Comparison of ENCODE assay signal across 8 cellular contexts in genomic region chr6:30618270-30618787, GRCh38. TPM values are rescaled to one million over a fixed set of nuclear protein-coding genes. Genes with fewer than 3 reads are reported as not detected.
DNase-seq lines count a peak whose midpoint lies in the region; ATAC-seq and TF ChIP-seq lines count a peak whose summit lies in the region.

No MANE protein-coding gene starts in this region.

- H3K4me1 Mint-ChIP-seq in endothelial cell (ENCODE audit: unreplicated experiment), result peaks cover 39% of the 10 kb centered on the region

- H3K9me3 Mint-ChIP-seq in endothelial cell (ENCODE audit: unreplicated experiment), result no peaks in the 10 kb centered on the region

- peaks cover 34% of the 10 kb centered on the region for H3K36me3 Mint-ChIP-seq in endothelial cell (ENCODE audit: low read depth, unreplicated experiment)

- H3K27ac ChIP-seq in DND-41 (ENCODE audit: low read length), result peak overlapping the region; percentile 90
- H3K27ac ChIP-seq in osteoblast (ENCODE audit: low read depth, low read length), result peak overlapping the region; percentile 99

- H3K9me3 ChIP-seq in DND-41 (ENCODE audit: insufficient read depth, low read length, severe bottlenecking), result no peaks in the 10 kb centered on the region
- no peaks in the 10 kb centered on the region for H3K9me3 ChIP-seq in NT2/D1 (ENCODE audit: insufficient read depth, low read length)
- no peaks in the 10 kb centered on the region for H3K9me3 ChIP-seq in osteoblast (ENCODE audit: low read depth, low read length)

- H3K9ac ChIP-seq in DND-41 (ENCODE audit: low read depth, low read length), result peak overlapping the region; percentile 79
- H3K9ac ChIP-seq in NT2/D1 (ENCODE audit: insufficient read length, low read depth), result peak overlapping the region; percentile 99

- H3K4me3 ChIP-seq in DND-41 (ENCODE audit: low read depth in 1 of 2, low read length in 2 of 2) (peak overlapping the region; percentile 64 to 81), NT2/D1 (ENCODE audit: insufficient read length, low read depth) (peak overlapping the region; percentile 64), osteoblast (ENCODE audit: insufficient read depth, low read length) (peak overlapping the region; percentile 98)

- H3K27me3 ChIP-seq in DND-41 (ENCODE audit: insufficient read depth, low read length, poor library complexity) (no peaks in the 10 kb centered on the region), NT2/D1 (ENCODE audit: insufficient read depth, insufficient read length) (no peaks in the 10 kb centered on the region), osteoblast (ENCODE audit: insufficient read depth, low read length) (no peaks in the 10 kb centered on the region)

- H3K4me3 Mint-ChIP-seq in endothelial cell (ENCODE audit: unreplicated experiment), result peak overlapping the region; percentile 99

- ATAC-seq in DND-41 (ENCODE audit: insufficient read depth, low read depth) (no peak), HG03571 (IDR thresholded peaks at IDR 0.05; ENCODE audit: unreplicated experiment) (no peak)

- peak overlapping the region; percentile 100 for H3K27ac Mint-ChIP-seq in endothelial cell (ENCODE audit: unreplicated experiment)

- TF ChIP-seq CTCF in DND-41 (IDR thresholded peaks at IDR 0.05; ENCODE audit: borderline replicate concordance, extremely low read depth, low read length, poor library complexity, severe bottlenecking), result no peak
- no peak for TF ChIP-seq CTCF in endothelial cell (IDR thresholded peaks at IDR 0.05; ENCODE audit: unreplicated experiment)
- no peak for TF ChIP-seq CTCF in osteoblast (IDR thresholded peaks at IDR 0.05; ENCODE audit: extremely low read depth, low read depth, low read length)

- peaks cover 54% of the 10 kb centered on the region for H3K36me3 ChIP-seq in DND-41 (ENCODE audit: insufficient read depth, low read length)
- peaks cover 66% of the 10 kb centered on the region for H3K36me3 ChIP-seq in NT2/D1 (ENCODE audit: insufficient read depth, insufficient read length, low read length)
- peaks cover 50% of the 10 kb centered on the region for H3K36me3 ChIP-seq in osteoblast (ENCODE audit: insufficient read depth, low read length)

- H3K27me3 Mint-ChIP-seq in endothelial cell (ENCODE audit: unreplicated experiment), result peaks cover 20% of the 10 kb centered on the region

- no peak for DNase-seq in DND-41
- no peak for DNase-seq in NT2/D1 (ENCODE audit: low read depth, low spot score)
- no peak for DNase-seq in endothelial cell (ENCODE audit: low spot score)
- no peak for DNase-seq in osteoblast (ENCODE audit: insufficient read length, low spot score, missing footprints)
- DNase-seq in C1 segment of cervical spinal cord (lab: John Stamatoyannopoulos, UW), result no peak
- DNase-seq in SW480 (ENCODE audit: low spot score), result no peak
- DNase-seq in SW 1271 (lab: John Stamatoyannopoulos, UW), result no peak

- H3K4me1 ChIP-seq in DND-41 (ENCODE audit: insufficient read depth, low read length) (peaks cover 32% of the 10 kb centered on the region), NT2/D1 (ENCODE audit: insufficient read depth, insufficient read length) (no peaks in the 10 kb centered on the region), osteoblast (ENCODE audit: insufficient read depth, low read length) (peaks cover 32% of the 10 kb centered on the region)

- H2AFZ ChIP-seq in DND-41 (ENCODE audit: low read depth, low read length) (peak overlapping the region; percentile 80; the same call in 1 of the 2 replicates), osteoblast (ENCODE audit: low read length) (peak overlapping the region; percentile 96)

- H4K20me1 ChIP-seq in DND-41 (ENCODE audit: insufficient read depth, low read length), result peaks cover 7% of the 10 kb centered on the region
- H4K20me1 ChIP-seq in osteoblast (ENCODE audit: insufficient read depth, low read length), result peaks cover 14% of the 10 kb centered on the region

- H3K79me2 ChIP-seq in DND-41 (ENCODE audit: insufficient read depth, low read length) (peaks cover 66% of the 10 kb centered on the region), osteoblast (ENCODE audit: insufficient read depth, low read length) (peaks cover 40% of the 10 kb centered on the region)

- H3K4me2 ChIP-seq in DND-41 (ENCODE audit: insufficient read depth, low read length) (peak overlapping the region; percentile 96), osteoblast (ENCODE audit: insufficient read depth, low read length) (peak overlapping the region; percentile 98)

RNA-seq across cellular contexts. Expression of gene MRPS18B, which starts 0.7 kb away (rescaled TPM):
- total RNA-seq in endothelial cell (ENCODE audit: unreplicated experiment) (39.8 TPM), osteoblast (67.3 and 83.4 TPM in 2 replicates)

RNA-seq across cellular contexts. Expression of gene PPP1R10, which starts 1.3 kb away (rescaled TPM):
- 75.8 TPM for total RNA-seq in endothelial cell (ENCODE audit: unreplicated experiment)
- total RNA-seq in osteoblast, result 29.0 and 37.4 TPM in 2 replicates

RNA-seq across cellular contexts. Expression of gene ATAT1, which starts 8.3 kb away (rescaled TPM):
- total RNA-seq in endothelial cell (ENCODE audit: unreplicated experiment) (30.3 TPM), osteoblast (4.4 and 4.7 TPM in 2 replicates)

RNA-seq across cellular contexts. Expression of gene C6orf136, which starts 28.6 kb away (rescaled TPM):
- 15.1 TPM for total RNA-seq in endothelial cell (ENCODE audit: unreplicated experiment)
- 4.7 and 6.2 TPM in 2 replicates for total RNA-seq in osteoblast

RNA-seq across cellular contexts. Expression of gene ABCF1, which starts 47.1 kb away (rescaled TPM):
- total RNA-seq in endothelial cell (ENCODE audit: unreplicated experiment), result 57.2 TPM
- total RNA-seq in osteoblast, result 37.3 and 37.4 TPM in 2 replicates
